Comparison of ENCODE assay signal across 8 cellular contexts in genomic region chr1:210250665-210250997, GRCh38. TPM values are rescaled to one million over a fixed set of nuclear protein-coding genes. Genes with fewer than 3 reads are reported as not detected.
DNase-seq lines count a peak whose midpoint lies in the region; ATAC-seq, FAIRE-seq and TF ChIP-seq lines count a peak whose summit lies in the region.

No MANE protein-coding gene starts in this region.

- H3K4me1 ChIP-seq in OCI-LY3 (ENCODE audit: low read length) (peaks cover 18% of the 10 kb centered on the region), pancreas (no peaks in the 10 kb centered on the region)

- H3K9me3 ChIP-seq in OCI-LY3 (ENCODE audit: insufficient read depth, low read length) (no peaks in the 10 kb centered on the region), pancreas (no peaks in the 10 kb centered on the region)

- peak overlapping the region; percentile 16; the same call in 1 of the 2 replicates for H2AFZ ChIP-seq in OCI-LY3 (ENCODE audit: low read depth, low read length)

- ATAC-seq in GM21619 (IDR thresholded peaks at IDR 0.05; ENCODE audit: unreplicated experiment) (peak; percentile 12), pancreas (peak; percentile 28 to 60 (median 32))

- peak overlapping the region; percentile 76 for H3K4me2 ChIP-seq in OCI-LY3 (ENCODE audit: low read length)

- H4K20me1 ChIP-seq in OCI-LY3 (ENCODE audit: insufficient read depth, low read length): no peaks in the 10 kb centered on the region

- no peak for TF ChIP-seq CTCF in OCI-LY3 (IDR thresholded peaks at IDR 0.05; ENCODE audit: low read depth, low read length)
- no peak for TF ChIP-seq CTCF in foreskin fibroblast (IDR thresholded peaks at IDR 0.05; ENCODE audit: low read depth, low read length)
- TF ChIP-seq CTCF in pancreas (IDR thresholded peaks at IDR 0.05): no peak

- no peak overlapping the region for H3K27ac ChIP-seq in OCI-LY3 (ENCODE audit: low read length)
- no peak overlapping the region for H3K27ac ChIP-seq in pancreas

- intact Hi-C loops in pancreas (cut with DNase I): no loop called here

- H3K79me2 ChIP-seq in OCI-LY3 (ENCODE audit: low read length): no peaks in the 10 kb centered on the region

- 29 to 35% methylated on average over 11 of the region's 11 CpGs for WGBS in pancreas, 2 donors

- no peaks in the 10 kb centered on the region for H3K36me3 ChIP-seq in OCI-LY3 (replicated peaks; ENCODE audit: low read depth, low read length)
- no peaks in the 10 kb centered on the region for H3K36me3 ChIP-seq in pancreas

- H3K27me3 ChIP-seq in OCI-LY3 (ENCODE audit: low read depth, low read length) (peaks cover 24% of the 10 kb centered on the region), pancreas (peaks cover 0 to 4% (median 0%) of the 10 kb centered on the region in 4 donors)

- FAIRE-seq in pancreas (lab: Jason Lieb, UNC): no peak

- peak; percentile 54 for DNase-seq in A172 (ENCODE audit: low spot score)
- peak in 1 of 2 donors; percentile 54 for DNase-seq in foreskin fibroblast
- DNase-seq in pancreas: peak in 1 of 6 donors; percentile 23
- no peak for DNase-seq in NCI-H446 (lab: John Stamatoyannopoulos, UW)
- DNase-seq in ureter (ENCODE audit: low spot score): no peak
- no peak for DNase-seq in mesenteric fat pad (ENCODE audit: low spot score)

- H3K4me3 ChIP-seq in OCI-LY3 (ENCODE audit: low read length) (peak overlapping the region; percentile 66), foreskin fibroblast (ENCODE audit: low read depth in 1 of 2, low read length in 2 of 2) (peak overlapping the region; percentile 41 to 46), pancreas (peak overlapping the region in 1 of 4 donors; percentile 35)

- H3K9ac ChIP-seq in OCI-LY3 (ENCODE audit: low read length): peak overlapping the region; percentile 4; the same call in 1 of the 2 replicates

RNA-seq across cellular contexts. Expression of gene SERTAD4, which starts 18.0 kb away (rescaled TPM):
- total RNA-seq in A172 (2014; rRNA removed; shearing (Covaris generic)): 8.0 and 12.8 TPM in 2 replicates
- total RNA-seq in pancreas (under 1 TPM; 0.14 to 0.97 (median 0.26) TPM), ureter (2.1 TPM), mesenteric fat pad (3.9 TPM)
- polyA plus RNA-seq in pancreas: under 1 TPM; 0.16 to 0.34 TPM
